Comparison of ENCODE assay signal across 20 cellular contexts in the genomic region with DNA sequence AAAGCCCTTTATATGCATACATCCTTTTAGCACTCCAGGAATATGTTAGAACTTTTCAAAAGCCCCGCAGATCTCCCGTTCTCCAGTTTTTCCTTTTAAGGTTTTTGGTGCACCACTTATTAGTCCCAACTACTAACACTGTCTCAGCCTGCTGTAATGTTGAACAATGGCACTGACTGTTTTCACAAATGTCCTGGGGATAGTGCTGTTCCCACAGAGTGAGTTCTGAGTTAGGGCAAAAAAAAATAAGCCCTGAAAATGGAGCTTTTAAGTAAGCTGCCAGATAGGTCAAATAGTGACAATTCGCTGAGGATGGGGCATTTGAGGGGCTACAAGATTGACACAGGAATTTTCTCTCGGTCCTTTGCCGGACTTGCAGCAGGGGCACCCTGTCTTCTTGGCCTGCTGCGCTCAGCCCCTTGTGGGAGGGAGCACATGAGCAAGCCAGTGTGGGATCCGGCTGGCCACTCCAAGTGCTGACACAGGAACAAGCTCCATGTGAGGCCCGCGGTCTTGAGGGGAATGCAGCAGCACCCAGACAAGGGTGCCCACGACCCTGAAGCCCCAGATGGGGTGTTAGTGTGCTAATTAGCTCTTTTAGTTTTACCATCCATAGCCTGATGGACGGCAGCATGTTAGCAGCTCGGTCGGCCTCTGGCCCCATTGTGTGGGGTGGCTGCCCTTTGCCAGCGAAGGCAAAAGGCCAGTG.
A peak's percentile ranks its signal among the peaks of the same experiment; 100 is the strongest.
DNase-seq lines count a peak whose midpoint lies in the region; FAIRE-seq and TF ChIP-seq lines count a peak whose summit lies in the region.
"Had no signal": no experiment of that assay in that cellular context is flagged by ENCODE, and none has a peak within 500 bp of the region (broad histone marks: within the 10 kb centered on the region; RNA-seq: fewer than 3 reads in every experiment).

No MANE protein-coding gene starts in this region.

- H3K27me3 Mint-ChIP-seq in glutamatergic neuron (ENCODE audit: unreplicated experiment): peaks cover 2% of the 10 kb centered on the region

- WGBS in mesodermal cell (ENCODE audit: insufficient coverage in 2 of 2), 2 experiments: 86 to 89% methylated on average over 11 of the region's 14 CpGs

- no peak overlapping the region for H3K4me3 Mint-ChIP-seq in glutamatergic neuron (ENCODE audit: unreplicated experiment)

- H3K36me3 Mint-ChIP-seq in glutamatergic neuron (ENCODE audit: unreplicated experiment): peaks cover 13% of the 10 kb centered on the region

- peaks cover 8% of the 10 kb centered on the region; the same call in 1 of the 2 replicates for H3K36me3 ChIP-seq in SJCRH30
- peaks cover 11% of the 10 kb centered on the region for H3K36me3 ChIP-seq in mesodermal cell (ENCODE audit: control insufficient read depth, insufficient read depth, low read length)
- H3K36me3 ChIP-seq: right lobe of liver had no signal

- DNase-seq in SJCRH30 (peak; percentile 6 to 43), glutamatergic neuron (peak; percentile 31), superior temporal gyrus (ENCODE audit: extremely low spot score) (peak; percentile 71), GM12891 (ENCODE audit: insufficient read length, low spot score) (no peak), cerebellar cortex (ENCODE audit: low spot score) (no peak), NCI-H1048 (lab: John Stamatoyannopoulos, UW) (no peak)
- no peak for DNase-seq in activated CD4-positive, alpha-beta T cell treated with anti-CD3 and anti-CD28 coated beads for 4 hours
- DNase-seq: activated gamma-delta T cell; effector CD8-positive, alpha-beta T cell; NCI-H1417 treated with DMSO at 0.1 percent for 48 hours; NCI-H446 treated with DMSO at 0.1 percent for 48 hours; OCI-M1; right lobe of liver; stimulated activated CD4-positive, alpha-beta T cell treated with anti-CD3 and anti-CD28 coated beads, Interleukin-2, amount 100 ng/mL, for 48 hours; upper lobe of right lung had no signal

- FAIRE-seq in GM12891 (lab: Jason Lieb, UNC): no peak
- FAIRE-seq: GM18507, GM19239, islet of Langerhans had no signal

- H3K4me1 Mint-ChIP-seq in glutamatergic neuron (ENCODE audit: low read depth, unreplicated experiment): peaks cover 49% of the 10 kb centered on the region

- H3K27ac ChIP-seq in SJCRH30 (peak overlapping the region; percentile 22; the same call in 1 of the 2 replicates), mesodermal cell (ENCODE audit: low read depth, low read length, severe bottlenecking) (peak overlapping the region; percentile 81)
- H3K27ac ChIP-seq: HL-60, right lobe of liver, upper lobe of right lung had no signal

- no peak overlapping the region for H3K4me3 ChIP-seq in SJCRH30
- no peak overlapping the region for H3K4me3 ChIP-seq in mesodermal cell (ENCODE audit: extremely low read depth, insufficient read depth, low read length, poor library complexity, severe bottlenecking)
- H3K4me3 ChIP-seq: right lobe of liver, upper lobe of right lung had no signal

- TF ChIP-seq POLR2A in GM12891 (IDR thresholded peaks at IDR 0.05; ENCODE audit: low read depth, low read length): no peak

- H3K4me1 ChIP-seq in SJCRH30 (peaks cover 8% of the 10 kb centered on the region), mesodermal cell (ENCODE audit: control insufficient read depth, insufficient read depth, low read length, poor library complexity, severe bottlenecking) (peaks cover 6% of the 10 kb centered on the region)
- H3K4me1 ChIP-seq: right lobe of liver, upper lobe of right lung had no signal

- H3K27ac Mint-ChIP-seq in glutamatergic neuron (ENCODE audit: unreplicated experiment): peak overlapping the region; percentile 20

- H3K9me3 Mint-ChIP-seq in glutamatergic neuron (ENCODE audit: unreplicated experiment): peaks cover 11% of the 10 kb centered on the region

- H3K9me3 ChIP-seq in SJCRH30 (replicated peaks): no peaks in the 10 kb centered on the region; the same call in 1 of the 2 replicates
- H3K9me3 ChIP-seq in mesodermal cell (ENCODE audit: control insufficient read depth, low read length): peaks cover 10% of the 10 kb centered on the region
- H3K9me3 ChIP-seq: right lobe of liver, upper lobe of right lung had no signal

- no peaks in the 10 kb centered on the region for H3K27me3 ChIP-seq in SJCRH30
- H3K27me3 ChIP-seq: right lobe of liver, upper lobe of right lung had no signal

- TF ChIP-seq CTCF in glutamatergic neuron (IDR thresholded peaks at IDR 0.05; ENCODE audit: partially characterized antibody, unreplicated experiment): no peak

TF ChIP-seq in GM12891, 5 proteins besides CTCF, POLR2A, EP300 and RAD21:
- TF ChIP-seq POU2F2 (IDR thresholded peaks at IDR 0.05; ENCODE audit: low read depth, low read length) (no peak), TAF1 (IDR thresholded peaks at IDR 0.05; ENCODE audit: low read depth, low read length) (no peak), POLR2AphosphoS5 (IDR thresholded peaks at IDR 0.05; ENCODE audit: low read depth, low read length) (no peak), PAX5 (IDR thresholded peaks at IDR 0.05; ENCODE audit: insufficient read depth, low read length, severe bottlenecking) (no peak), SPI1 (IDR thresholded peaks at IDR 0.05; ENCODE audit: low read depth, low read length) (no peak)

Comparison
In these comparisons a context has a peak if more than half of its experiments do, and no peak if none do; other contexts are left out.
1. DNase-seq: peak in SJCRH30 (2 of 2), glutamatergic neuron (single experiment) and superior temporal gyrus (single experiment); none in GM12891 (single experiment), cerebellar cortex (single experiment), activated CD4-positive, alpha-beta T cell treated with anti-CD3 and anti-CD28 coated beads for 4 hours (0 of 2) and NCI-H1048 (single experiment).